In genomic region chrX:47116551-47117110, GRCh38 we compare ENCODE assay signal across 1 cellular context. TPM values are rescaled to one million over a fixed set of nuclear protein-coding genes. Genes with fewer than 3 reads are reported as not detected.
"Had no signal": no experiment of that assay in that cellular context is flagged by ENCODE, and none has a peak within 500 bp of the region (broad histone marks: within the 10 kb centered on the region; RNA-seq: fewer than 3 reads in every experiment).

No MANE protein-coding gene starts in this region.

RNA-seq across cellular contexts. Expression of gene RGN, which starts 38.4 kb away (rescaled TPM):
- total RNA-seq: natural killer cell had no signal
